Comparison of ENCODE assay signal across 18 cellular contexts in genomic region chr1:96772972-96773371, GRCh38.
"Had no signal": no experiment of that assay in that cellular context is flagged by ENCODE, and none has a peak within 500 bp of the region (broad histone marks: within the 10 kb centered on the region; RNA-seq: fewer than 3 reads in every experiment).

No MANE protein-coding gene starts in this region.

- H3K4me3 Mint-ChIP-seq: effector memory CD8-positive, alpha-beta T cell; mesothelial cell of epicardium; natural killer cell; neural progenitor cell had no signal

- ATAC-seq: effector memory CD8-positive, alpha-beta T cell; gastrocnemius medialis; natural killer cell; right cardiac atrium had no signal

- H3K27me3 Mint-ChIP-seq: effector memory CD8-positive, alpha-beta T cell had no signal

- H3K9me3 Mint-ChIP-seq: effector memory CD8-positive, alpha-beta T cell; mesothelial cell of epicardium; natural killer cell; neural progenitor cell had no signal

- H3K36me3 Mint-ChIP-seq: natural killer cell had no signal

- H3K27ac Mint-ChIP-seq: effector memory CD8-positive, alpha-beta T cell; mesothelial cell of epicardium; natural killer cell; neural progenitor cell had no signal

- H3K27ac ChIP-seq: epithelial cell of prostate, esophagus muscularis mucosa, gastrocnemius medialis, neural progenitor cell, ovary, stomach, thoracic aorta, transverse colon had no signal

- DNase-seq: effector memory CD8-positive, alpha-beta T cell; gastrocnemius medialis; islet precursor cell; mammary epithelial cell; natural killer cell; nucleus accumbens; ovary; stimulated activated CD4-positive, alpha-beta T cell treated with anti-CD3 and anti-CD28 coated beads, Interleukin-12 subunit alpha, Interleukin-12 subunit beta, amount 100 ng/mL, for 4 hours; stimulated activated naive CD4-positive, alpha-beta T cell; stomach; substantia nigra; transverse colon had no signal

- H3K4me1 Mint-ChIP-seq: mesothelial cell of epicardium, neural progenitor cell had no signal
